In genomic region chr3:18103591-18103990, GRCh38 we compare ENCODE assay signal across 7 cellular contexts.
"Had no signal": no experiment of that assay in that cellular context is flagged by ENCODE, and none has a peak within 500 bp of the region (broad histone marks: within the 10 kb centered on the region; RNA-seq: fewer than 3 reads in every experiment).

No MANE protein-coding gene starts in this region.

- H3K4me3 ChIP-seq: K562 had no signal

- ATAC-seq: HCT116, K562 had no signal

- H3K27ac Mint-ChIP-seq: HFFc6 had no signal

- H3K9me3 Mint-ChIP-seq: HFFc6 had no signal

- H3K4me3 Mint-ChIP-seq: HFFc6 had no signal

- DNase-seq: GOT3, H7, HFFc6, IMR-90, KG1 had no signal
